Comparison of ENCODE assay signal across 8 cellular contexts in the genomic region with DNA sequence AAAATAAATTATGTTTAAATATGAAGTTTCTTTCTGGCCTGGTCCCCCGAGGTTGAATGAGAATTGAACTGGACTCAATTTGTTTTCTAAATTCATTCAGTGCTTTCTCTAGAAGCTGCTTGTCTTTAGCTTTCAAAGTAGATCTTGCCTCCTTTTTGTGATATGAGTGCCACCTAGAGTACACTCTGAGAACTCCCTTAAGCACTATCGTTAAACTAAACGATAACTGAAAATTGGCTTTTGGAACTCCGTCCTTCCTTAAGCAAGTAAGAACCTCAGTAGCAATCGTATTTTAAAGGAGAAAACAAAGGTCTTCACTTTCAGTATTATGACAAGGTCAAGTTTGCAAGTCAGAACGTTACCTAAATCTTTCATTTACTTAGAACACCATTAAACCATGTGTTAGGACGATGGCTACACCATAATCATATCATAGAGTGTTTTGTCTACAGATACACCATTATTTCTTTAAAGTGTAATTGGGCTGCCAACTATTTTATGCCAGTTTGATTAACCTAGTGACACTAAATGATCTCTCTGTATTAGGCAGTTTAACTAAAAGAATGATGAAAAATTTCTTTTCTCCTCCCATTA.
A peak's percentile ranks its signal among the peaks of the same experiment; 100 is the strongest.
DNase-seq lines count a peak whose midpoint lies in the region; ATAC-seq and TF ChIP-seq lines count a peak whose summit lies in the region.

No MANE protein-coding gene starts in this region.

- H2AFZ ChIP-seq in HCT116 (ENCODE audit: low read depth, low read length, poor library complexity, severe bottlenecking) = no peak overlapping the region

- H3K27me3 Mint-ChIP-seq in nephron (ENCODE audit: low read depth) = peaks cover 73% of the 10 kb centered on the region

- POLR2A ChIA-PET in HCT116 (lab: Charles Lee) = no interaction called here

- BruUV-seq in HCT116 (replicated peaks; lab: Mats Ljungman, UMichigan) = no TSS peak

- H3K27me3 ChIP-seq in HCT116 (ENCODE audit: insufficient read depth, low read length) (peaks cover 16% of the 10 kb centered on the region), SJCRH30 (no peaks in the 10 kb centered on the region; the same call in 1 of the 2 replicates), MG63 (peaks cover 17% of the 10 kb centered on the region)

- H3K4me1 ChIP-seq in HCT116 (ENCODE audit: control insufficient read depth in 1 of 2, insufficient read depth in 2 of 2, low read length in 2 of 2) (no peaks in the 10 kb centered on the region), SJCRH30 (no peaks in the 10 kb centered on the region)

- H3K27ac ChIP-seq in HCT116 (ENCODE audit: low read depth, low read length) (no peak overlapping the region), SJCRH30 (no peak overlapping the region)

- H3K36me3 ChIP-seq in HCT116 (ENCODE audit: control insufficient read depth in 1 of 2, insufficient read depth in 2 of 2, low read length in 2 of 2) = no peaks in the 10 kb centered on the region
- no peaks in the 10 kb centered on the region for H3K36me3 ChIP-seq in SJCRH30
- no peaks in the 10 kb centered on the region for H3K36me3 ChIP-seq in MG63

- no peak overlapping the region for H3K4me3 Mint-ChIP-seq in nephron

- no peaks in the 10 kb centered on the region for H3K4me1 Mint-ChIP-seq in nephron

- no peaks in the 10 kb centered on the region for H3K79me2 ChIP-seq in HCT116 (ENCODE audit: insufficient read depth, low read length)

- no peak overlapping the region for H3K9ac ChIP-seq in HCT116 (ENCODE audit: low read length)

- no peaks in the 10 kb centered on the region for H3K9me2 ChIP-seq in HCT116 (ENCODE audit: insufficient read depth)

- H3K9me3 ChIP-seq in HCT116 (ENCODE audit: control insufficient read depth in 1 of 2, insufficient read depth in 1 of 2, low read depth in 1 of 2, low read length in 2 of 2) (no peaks in the 10 kb centered on the region), SJCRH30 (replicated peaks) (no peaks in the 10 kb centered on the region), MG63 (no peaks in the 10 kb centered on the region)

- intact Hi-C loops in HCT116 (cut with micrococcal nuclease) = loop anchor here (1.0 to 10.0 kb wide), 4 partner anchors 202 to 832 kb away; no protein-coding TSS in a partner anchor

- TF ChIP-seq POLR2A in HCT116 (IDR thresholded peaks at IDR 0.05; ENCODE audit: borderline replicate concordance, extremely low read depth, insufficient read depth, insufficient read length) = no peak

- H3K9me3 Mint-ChIP-seq in activated naive CD4-positive, alpha-beta T cell treated with anti-CD3 and anti-CD28 coated beads, Interleukin-2, amount 50 U/mL, for 72 hours = no peaks in the 10 kb centered on the region
- no peaks in the 10 kb centered on the region for H3K9me3 Mint-ChIP-seq in nephron

- DNase-seq in activated naive CD4-positive, alpha-beta T cell treated with anti-CD3 and anti-CD28 coated beads, Interleukin-2, amount 50 U/mL, for 72 hours (ENCODE audit: low spot score in 2 of 2) = peak in 1 of 2 donors; percentile 14
- no peak for DNase-seq in activated naive CD4-positive, alpha-beta T cell treated with anti-CD3 and anti-CD28 coated beads, Interleukin-2, amount 50 U/mL, for 16 hours
- DNase-seq in HCT116 (ENCODE audit: low read depth, low spot score) = peak; percentile 40
- DNase-seq in NCI-H1048 (lab: John Stamatoyannopoulos, UW) = peak; percentile 3
- DNase-seq in SJCRH30 = peak; percentile 7 to 58
- peak; percentile 33 for DNase-seq in epidermal melanocyte (ENCODE audit: insufficient read length, low spot score)
- DNase-seq in MG63 = no peak

- TF ChIP-seq RAD21 in HCT116 (IDR thresholded peaks at IDR 0.05; ENCODE audit: low read depth) = peak; percentile 67

- CTCF ChIA-PET in HCT116 (lab: Charles Lee) = interaction anchor here (0.6 to 2.4 kb wide), 17 partner anchors 11 to 858 kb away, joined by 3 to 33 read pairs (median 4); a partner anchor contains a TSS

- H3K36me3 Mint-ChIP-seq in activated naive CD4-positive, alpha-beta T cell treated with anti-CD3 and anti-CD28 coated beads, Interleukin-2, amount 50 U/mL, for 72 hours = no peaks in the 10 kb centered on the region
- no peaks in the 10 kb centered on the region for H3K36me3 Mint-ChIP-seq in nephron (ENCODE audit: low read depth)

- H4K20me1 ChIP-seq in HCT116 (ENCODE audit: insufficient read depth) = no peaks in the 10 kb centered on the region

- H3K4me3 ChIP-seq in HCT116 (replicated peaks in 1 of 2; ENCODE audit: low read depth in 1 of 2, low read length in 2 of 2) = no peak overlapping the region
- H3K4me3 ChIP-seq in SJCRH30 = no peak overlapping the region
- H3K4me3 ChIP-seq in MG63 = no peak overlapping the region

- RAD21 ChIA-PET in HCT116 (lab: Charles Lee; ENCODE audit: low non-redundant PET in 1 of 2, low total read pairs in 2 of 2, uncharacterized antibody in 2 of 2, unreplicated experiment in 2 of 2) = interaction anchor here (0.7 kb wide), 2 partner anchors 202 to 1161 kb away, joined by 3 read pairs; no protein-coding TSS in a partner anchor

- no peak overlapping the region for H3K27ac Mint-ChIP-seq in activated naive CD4-positive, alpha-beta T cell treated with anti-CD3 and anti-CD28 coated beads, Interleukin-2, amount 50 U/mL, for 72 hours
- no peak overlapping the region for H3K27ac Mint-ChIP-seq in nephron

- TF ChIP-seq CTCF in HCT116 (IDR thresholded peaks at IDR 0.05 in 2 of 3, conservative IDR thresholded peaks at IDR 0.05 in 1 of 3; ENCODE audit: borderline replicate concordance in 1 of 3, insufficient read depth in 1 of 3, low read depth in 2 of 3, low read length in 2 of 3) = peak; percentile 58 to 76 (median 66)
- TF ChIP-seq CTCF in nephron (IDR thresholded peaks at IDR 0.05; ENCODE audit: unreplicated experiment in 3 of 3) = peak; percentile 74 to 80 (median 79)

- no peak overlapping the region for H3K4me2 ChIP-seq in HCT116 (ENCODE audit: low read length)

- peak; percentile 59 to 71 for ATAC-seq in activated naive CD4-positive, alpha-beta T cell treated with anti-CD3 and anti-CD28 coated beads, Interleukin-2, amount 50 U/mL, for 72 hours
- ATAC-seq in HCT116 = peak; percentile 81

TF ChIP-seq in HCT116, 20 proteins besides CTCF, POLR2A, EP300 and RAD21:
- TF ChIP-seq TCF7L2 (IDR thresholded peaks at IDR 0.05; ENCODE audit: borderline replicate concordance, extremely low read depth, insufficient read depth, insufficient read length) = no peak
- TF ChIP-seq SP1 (IDR thresholded peaks at IDR 0.05; ENCODE audit: low read depth) = no peak
- TF ChIP-seq SRF (IDR thresholded peaks at IDR 0.05; ENCODE audit: low read depth) = no peak
- no peak for TF ChIP-seq YY1 (IDR thresholded peaks at IDR 0.05; ENCODE audit: extremely low read depth, insufficient replicate concordance, low read depth, low read length)

Comparison
In these comparisons a context has a peak if more than half of its experiments do, and no peak if none do; other contexts are left out.
1. DNase-seq: peak in HCT116 (single experiment), NCI-H1048 (single experiment), SJCRH30 (2 of 2) and epidermal melanocyte (single experiment); none in activated naive CD4-positive, alpha-beta T cell treated with anti-CD3 and anti-CD28 coated beads, Interleukin-2, amount 50 U/mL, for 16 hours (single experiment) and MG63 (single experiment).